18 cellular contexts compared by ENCODE assay signal in the genomic region with DNA sequence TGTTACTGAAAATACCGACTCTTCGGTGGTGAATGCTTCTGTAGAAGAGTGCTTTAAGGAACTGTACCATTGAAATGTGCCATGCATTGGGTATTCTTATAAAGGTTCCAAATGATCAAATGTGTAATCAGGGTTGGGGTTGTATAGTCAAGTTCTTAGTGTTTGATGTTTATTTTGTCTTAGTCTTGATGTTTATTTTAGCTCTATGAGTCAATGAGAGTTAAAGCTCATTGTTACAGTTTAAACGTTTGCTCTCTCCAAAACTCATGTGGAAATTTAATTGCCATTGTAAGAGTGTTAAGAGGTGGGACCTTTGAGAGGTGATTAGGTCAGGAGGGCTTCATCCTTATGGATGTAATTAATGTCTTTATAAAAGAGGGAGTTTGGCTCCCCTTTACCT.
A peak's percentile ranks its signal among the peaks of the same experiment; 100 is the strongest.
DNase-seq lines count a peak whose midpoint lies in the region; ATAC-seq and TF ChIP-seq lines count a peak whose summit lies in the region.
"Had no signal": no experiment of that assay in that cellular context is flagged by ENCODE, and none has a peak within 500 bp of the region (broad histone marks: within the 10 kb centered on the region; RNA-seq: fewer than 3 reads in every experiment).

No MANE protein-coding gene starts in this region.

- CTCF ChIA-PET in naive thymus-derived CD4-positive, alpha-beta T cell (lab: Charles Lee): no interaction called here

- H3K27me3 Mint-ChIP-seq in naive thymus-derived CD4-positive, alpha-beta T cell: no peaks in the 10 kb centered on the region

- H3K9me3 ChIP-seq in RWPE2 (ENCODE audit: severe bottlenecking): no peaks in the 10 kb centered on the region
- H3K9me3 ChIP-seq in naive thymus-derived CD4-positive, alpha-beta T cell (ENCODE audit: control insufficient read depth in 2 of 3, low read length in 3 of 3): no peaks in the 10 kb centered on the region
- H3K9me3 ChIP-seq: Peyer's patch had no signal

- H2AFZ ChIP-seq in ACC112 (ENCODE audit: low read length, unreplicated experiment): no peak overlapping the region

- H3K4me3 ChIP-seq in ACC112 (ENCODE audit: low read depth, low read length) (peak overlapping the region; percentile 45; the same call in 1 of the 2 replicates), RWPE2 (ENCODE audit: severe bottlenecking) (no peak overlapping the region)
- H3K4me3 ChIP-seq in naive thymus-derived CD4-positive, alpha-beta T cell (ENCODE audit: low read length): no peak overlapping the region
- H3K4me3 ChIP-seq: K562, Peyer's patch had no signal

- H3K36me3 Mint-ChIP-seq in naive thymus-derived CD4-positive, alpha-beta T cell: peaks cover 0 to 24% (median 8%) of the 10 kb centered on the region in 5 donors

- no peaks in the 10 kb centered on the region for H3K79me2 ChIP-seq in ACC112 (ENCODE audit: control insufficient read depth, insufficient read depth, low read length, unreplicated experiment)

- H3K4me1 Mint-ChIP-seq in naive thymus-derived CD4-positive, alpha-beta T cell: peaks cover 0 to 6% (median 0%) of the 10 kb centered on the region in 7 donors
- H3K4me1 Mint-ChIP-seq: CD14-positive monocyte had no signal

- no peak overlapping the region for H3K27ac Mint-ChIP-seq in naive thymus-derived CD4-positive, alpha-beta T cell

- H3K9me3 Mint-ChIP-seq in naive thymus-derived CD4-positive, alpha-beta T cell: no peaks in the 10 kb centered on the region

- no peak overlapping the region for H3K4me3 Mint-ChIP-seq in naive thymus-derived CD4-positive, alpha-beta T cell
- H3K4me3 Mint-ChIP-seq: CD14-positive monocyte had no signal

- DNase-seq in H4 (ENCODE audit: low spot score): peak; percentile 12
- DNase-seq in RWPE2 (ENCODE audit: low spot score): no peak
- DNase-seq in fibroblast of peridontal ligament (ENCODE audit: extremely low read depth): peak; percentile 35
- DNase-seq in activated CD4-positive, alpha-beta T cell treated with anti-CD3 and anti-CD28 coated beads, Interleukin-2, amount 50 U/mL, for 4 hours: no peak
- DNase-seq in NCI-H226: no peak
- DNase-seq in naive thymus-derived CD4-positive, alpha-beta T cell: no peak
- DNase-seq: DND-41, NCI-H1092 treated with DMSO at 0.1 percent for 48 hours, NCI-H1694, NCI-H2107, NCI-H446, Peyer's patch, SHP77 had no signal

- H3K27ac ChIP-seq in ACC112 (ENCODE audit: low read depth, low read length): no peak overlapping the region
- no peak overlapping the region for H3K27ac ChIP-seq in RWPE2 (ENCODE audit: poor library complexity, severe bottlenecking)
- no peak overlapping the region for H3K27ac ChIP-seq in naive thymus-derived CD4-positive, alpha-beta T cell (ENCODE audit: low read depth, low read length)
- H3K27ac ChIP-seq: Peyer's patch had no signal

- H3K36me3 ChIP-seq in ACC112 (ENCODE audit: insufficient read depth, low read length) (no peaks in the 10 kb centered on the region), RWPE2 (ENCODE audit: low read depth) (peaks cover 17% of the 10 kb centered on the region)
- no peaks in the 10 kb centered on the region for H3K36me3 ChIP-seq in naive thymus-derived CD4-positive, alpha-beta T cell (ENCODE audit: control insufficient read depth in 2 of 3, insufficient read depth in 3 of 3, low read length in 3 of 3)
- H3K36me3 ChIP-seq: Peyer's patch had no signal

- no peaks in the 10 kb centered on the region for H3K27me3 ChIP-seq in ACC112 (ENCODE audit: insufficient read depth, low read length)
- no peaks in the 10 kb centered on the region for H3K27me3 ChIP-seq in RWPE2 (ENCODE audit: insufficient read depth, poor library complexity, severe bottlenecking)
- H3K27me3 ChIP-seq in naive thymus-derived CD4-positive, alpha-beta T cell (ENCODE audit: control insufficient read depth in 2 of 2, insufficient read depth in 2 of 2, low read length in 2 of 2): no peaks in the 10 kb centered on the region
- H3K27me3 ChIP-seq: Peyer's patch had no signal

- no peak for TF ChIP-seq CTCF in RWPE2 (IDR thresholded peaks at IDR 0.05; ENCODE audit: poor library complexity, severe bottlenecking)

- POLR2A ChIA-PET in naive thymus-derived CD4-positive, alpha-beta T cell (lab: Charles Lee): no interaction called here

- ATAC-seq in RWPE2 (ENCODE audit: low read depth) (peak; percentile 55; the same call in 1 of the 3 replicates), GM19328 (IDR thresholded peaks at IDR 0.05; ENCODE audit: unreplicated experiment) (no peak)
- ATAC-seq in naive thymus-derived CD4-positive, alpha-beta T cell: no peak
- ATAC-seq: K562, SK-N-SH treated with all-trans-retinoic acid at 6 μM for 48 hours had no signal

- H3K4me1 ChIP-seq in ACC112 (ENCODE audit: control insufficient read depth, insufficient read depth, low read length, unreplicated experiment): peaks cover 29% of the 10 kb centered on the region
- peaks cover 16% of the 10 kb centered on the region for H3K4me1 ChIP-seq in RWPE2 (ENCODE audit: insufficient read depth, poor library complexity, severe bottlenecking)
- no peaks in the 10 kb centered on the region for H3K4me1 ChIP-seq in naive thymus-derived CD4-positive, alpha-beta T cell (ENCODE audit: control insufficient read depth in 2 of 2, insufficient read depth in 2 of 2, low read length in 2 of 2)
- H3K4me1 ChIP-seq: Peyer's patch had no signal

- intact Hi-C loops in naive thymus-derived CD4-positive, alpha-beta T cell (cut with micrococcal nuclease): loop anchor here in 1 of 2 donors (5.0 kb wide), 1 partner anchor 47 kb away; no protein-coding TSS in a partner anchor

Comparison
In these comparisons a context has a peak if more than half of its experiments do, and no peak if none do; other contexts are left out.
1. DNase-seq: peak in H4 (single experiment) and fibroblast of peridontal ligament (single experiment); none in RWPE2 (single experiment), activated CD4-positive, alpha-beta T cell treated with anti-CD3 and anti-CD28 coated beads, Interleukin-2, amount 50 U/mL, for 4 hours (0 of 2), NCI-H226 (single experiment) and naive thymus-derived CD4-positive, alpha-beta T cell (0 of 9).